ENCODE assay signal across 16 cellular contexts in the genomic region with DNA sequence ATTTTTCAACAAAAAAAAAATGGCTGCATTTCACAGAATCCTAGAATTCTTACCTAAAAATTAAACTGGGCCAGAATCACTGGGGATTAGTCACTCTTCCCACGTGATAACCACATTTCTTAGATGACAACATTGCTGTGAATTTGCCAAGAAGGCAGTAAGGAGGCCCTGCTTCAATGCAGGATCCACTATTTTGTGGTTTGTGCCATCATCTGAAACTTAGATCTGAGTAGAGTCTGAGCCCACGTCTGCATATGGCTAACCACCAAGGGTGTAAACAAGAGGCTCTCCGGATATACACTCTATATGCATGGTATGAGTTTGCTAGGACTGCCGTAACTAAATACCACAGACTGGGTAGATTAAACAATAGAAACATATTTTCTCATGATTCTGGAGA. TPM values are rescaled to one million over a fixed set of nuclear protein-coding genes. Genes with fewer than 3 reads are reported as not detected.
A peak's percentile ranks its signal among the peaks of the same experiment; 100 is the strongest.
DNase-seq lines count a peak whose midpoint lies in the region; ATAC-seq and TF ChIP-seq lines count a peak whose summit lies in the region.
"Had no signal": no experiment of that assay in that cellular context is flagged by ENCODE, and none has a peak within 500 bp of the region (broad histone marks: within the 10 kb centered on the region; RNA-seq: fewer than 3 reads in every experiment).

No MANE protein-coding gene starts in this region.

- no peaks in the 10 kb centered on the region for H3K27me3 Mint-ChIP-seq in activated naive CD4-positive, alpha-beta T cell treated with anti-CD3 and anti-CD28 coated beads, Interleukin-2, amount 10 ng/mL, durations not matched to agents 7 days and 5 days

- DNase-seq in left cardiac atrium (no peak), left ventricle myocardium inferior (no peak), M059J (ENCODE audit: low read depth) (peak; percentile 59), epidermal melanocyte (ENCODE audit: insufficient read length, low spot score) (peak; percentile 73), stromal cell of bone marrow (ENCODE audit: low read depth) (peak; percentile 28), HT-29 (ENCODE audit: low spot score) (no peak), psoas muscle (no peak)
- no peak for DNase-seq in activated naive CD4-positive, alpha-beta T cell treated with anti-CD3 and anti-CD28 coated beads, Interleukin-2, amount 10 ng/mL, durations not matched to agents 7 days and 5 days
- DNase-seq: activated naive CD4-positive, alpha-beta T cell treated with anti-CD3 and anti-CD28 coated beads for 36 hours; brain microvascular endothelial cell; mucosa of descending colon; NCI-H1092; NCI-H748 treated with DMSO at 0.1 percent for 48 hours had no signal

- intact Hi-C loops in left cardiac atrium (cut with DNase I) (no loop called here), left ventricle myocardium inferior (cut with micrococcal nuclease) (no loop called here), psoas muscle (cut with DNase I) (no loop called here)

- peaks cover 32% of the 10 kb centered on the region for H3K27me3 ChIP-seq in left ventricle myocardium inferior (ENCODE audit: low read depth)
- peaks cover 0 to 14% (median 0%) of the 10 kb centered on the region in 3 donors for H3K27me3 ChIP-seq in psoas muscle (ENCODE audit: insufficient read depth in 3 of 3, low read length in 2 of 3)
- H3K27me3 ChIP-seq: brain microvascular endothelial cell had no signal

- TF ChIP-seq CTCF in left ventricle myocardium inferior (IDR thresholded peaks at IDR 0.05; ENCODE audit: borderline replicate concordance) (no peak), psoas muscle (IDR thresholded peaks at IDR 0.05) (no peak)

- H3K36me3 ChIP-seq in left ventricle myocardium inferior (no peaks in the 10 kb centered on the region), psoas muscle (ENCODE audit: insufficient read depth in 1 of 2, low read depth in 1 of 2) (no peaks in the 10 kb centered on the region)
- H3K36me3 ChIP-seq: brain microvascular endothelial cell had no signal

- H3K36me3 Mint-ChIP-seq in activated naive CD4-positive, alpha-beta T cell treated with anti-CD3 and anti-CD28 coated beads, Interleukin-2, amount 10 ng/mL, durations not matched to agents 7 days and 5 days = no peaks in the 10 kb centered on the region

- H3K9me3 Mint-ChIP-seq in activated naive CD4-positive, alpha-beta T cell treated with anti-CD3 and anti-CD28 coated beads, Interleukin-2, amount 10 ng/mL, durations not matched to agents 7 days and 5 days = no peaks in the 10 kb centered on the region
- H3K9me3 Mint-ChIP-seq: activated naive CD4-positive, alpha-beta T cell treated with anti-CD3 and anti-CD28 coated beads for 36 hours; T-helper 1 cell treated with Interleukin-12 subunit alpha and Interleukin-12 subunit beta and Interleukin-4 antibody, amounts not matched to agents 30 μg/mL and 1 μg/mL, for 36 hours had no signal

- ATAC-seq in left cardiac atrium (peak; percentile 42 to 77), psoas muscle (no peak)
- ATAC-seq: mucosa of descending colon had no signal

- CTCF ChIA-PET in activated naive CD4-positive, alpha-beta T cell treated with anti-CD3 and anti-CD28 coated beads, Interleukin-2, amount 10 ng/mL, durations not matched to agents 7 days and 5 days (lab: Charles Lee) = no interaction called here

- H3K27ac ChIP-seq in left ventricle myocardium inferior (replicated peaks) = no peak overlapping the region
- H3K27ac ChIP-seq in psoas muscle = no peak overlapping the region
- H3K27ac ChIP-seq: brain microvascular endothelial cell, RWPE1 had no signal

- H3K4me3 Mint-ChIP-seq in activated naive CD4-positive, alpha-beta T cell treated with anti-CD3 and anti-CD28 coated beads, Interleukin-2, amount 10 ng/mL, durations not matched to agents 7 days and 5 days = no peak overlapping the region
- H3K4me3 Mint-ChIP-seq: activated naive CD4-positive, alpha-beta T cell treated with anti-CD3 and anti-CD28 coated beads for 36 hours; T-helper 1 cell treated with Interleukin-12 subunit alpha and Interleukin-12 subunit beta and Interleukin-4 antibody, amounts not matched to agents 30 μg/mL and 1 μg/mL, for 36 hours had no signal

- H3K4me1 Mint-ChIP-seq in activated naive CD4-positive, alpha-beta T cell treated with anti-CD3 and anti-CD28 coated beads, Interleukin-2, amount 10 ng/mL, durations not matched to agents 7 days and 5 days = no peaks in the 10 kb centered on the region

- H3K27ac Mint-ChIP-seq in activated naive CD4-positive, alpha-beta T cell treated with anti-CD3 and anti-CD28 coated beads, Interleukin-2, amount 10 ng/mL, durations not matched to agents 7 days and 5 days = no peak overlapping the region
- H3K27ac Mint-ChIP-seq: activated naive CD4-positive, alpha-beta T cell treated with anti-CD3 and anti-CD28 coated beads for 36 hours; T-helper 1 cell treated with Interleukin-12 subunit alpha and Interleukin-12 subunit beta and Interleukin-4 antibody, amounts not matched to agents 30 μg/mL and 1 μg/mL, for 36 hours had no signal

- H3K4me1 ChIP-seq in left ventricle myocardium inferior (no peaks in the 10 kb centered on the region), psoas muscle (no peaks in the 10 kb centered on the region)

- H3K4me3 ChIP-seq in left ventricle myocardium inferior (no peak overlapping the region), psoas muscle (no peak overlapping the region)
- H3K4me3 ChIP-seq: mucosa of descending colon had no signal

- 47 to 52% (median 47%) methylated on average over 4 of the region's 4 CpGs for WGBS in psoas muscle, 3 donors

- H3K9me3 ChIP-seq in left ventricle myocardium inferior (replicated peaks) (no peaks in the 10 kb centered on the region), psoas muscle (no peaks in the 10 kb centered on the region)
- H3K9me3 ChIP-seq: mucosa of descending colon had no signal

RNA-seq across cellular contexts. Expression of a gene that starts 24.4 kb away (rescaled TPM):
- total RNA-seq in left cardiac atrium (100 to 1,000 TPM; 116 to 236 TPM), left ventricle myocardium inferior (75.1 TPM), psoas muscle (under 1 TPM in 1 of 4 donors, not detected in 3; 0.26 TPM)
- total RNA-seq in M059J (2014; rRNA removed; shearing (Covaris generic)) = not detected in 2 replicates
- total RNA-seq in HT-29 (2014; rRNA removed; shearing (Covaris generic)) = not detected in 2 replicates
- polyA plus RNA-seq in psoas muscle = not detected
- total RNA-seq: activated naive CD4-positive, alpha-beta T cell treated with anti-CD3 and anti-CD28 coated beads for 36 hours; mucosa of descending colon; osteocyte had no signal

Comparison
In these comparisons a context has a peak if more than half of its experiments do, and no peak if none do; other contexts are left out.
1. ATAC-seq: peak in left cardiac atrium (2 of 2); none in psoas muscle (0 of 4).
2. DNase-seq: peak in M059J (single experiment), epidermal melanocyte (single experiment) and stromal cell of bone marrow (single experiment); none in left cardiac atrium (single experiment), left ventricle myocardium inferior (single experiment), activated naive CD4-positive, alpha-beta T cell treated with anti-CD3 and anti-CD28 coated beads, Interleukin-2, amount 10 ng/mL, durations not matched to agents 7 days and 5 days (single experiment), HT-29 (single experiment) and psoas muscle (0 of 2).
3. RNA of a gene that starts 24.4 kb away (total RNA-seq): 116 to 236 TPM in left cardiac atrium and 75.1 TPM in left ventricle myocardium inferior (single experiment); 0.26 TPM in psoas muscle, not detected in M059J and not detected in HT-29; every median in the first group is over 10 times any median in the second.